8 cellular contexts compared by ENCODE assay signal in genomic region chr3:56801151-56801596, GRCh38. TPM values are rescaled to one million over a fixed set of nuclear protein-coding genes. Genes with fewer than 3 reads are reported as not detected.
DNase-seq lines count a peak whose midpoint lies in the region; ATAC-seq and TF ChIP-seq lines count a peak whose summit lies in the region.

No MANE protein-coding gene starts in this region.

- ATAC-seq in GM18498 (IDR thresholded peaks at IDR 0.05; ENCODE audit: unreplicated experiment) (peak; percentile 18), HG02981 (IDR thresholded peaks at IDR 0.05; ENCODE audit: unreplicated experiment) (no peak)
- peak; percentile 5 to 32 for ATAC-seq in activated naive CD4-positive, alpha-beta T cell treated with anti-CD3 and anti-CD28 coated beads, Interleukin-2, amount 50 U/mL, for 72 hours

- H3K27ac ChIP-seq in right atrium auricular region: peak overlapping the region; percentile 58 to 80

- no peaks in the 10 kb centered on the region for H3K9me3 Mint-ChIP-seq in activated naive CD4-positive, alpha-beta T cell treated with anti-CD3 and anti-CD28 coated beads, Interleukin-2, amount 50 U/mL, for 72 hours

- H3K4me3 ChIP-seq in right atrium auricular region (peak overlapping the region; percentile 79 to 86), skeletal muscle satellite cell (ENCODE audit: low read length) (peak overlapping the region; percentile 93)

- peak overlapping the region; percentile 58 to 95 for H3K27ac Mint-ChIP-seq in activated naive CD4-positive, alpha-beta T cell treated with anti-CD3 and anti-CD28 coated beads, Interleukin-2, amount 50 U/mL, for 72 hours

- H3K4me1 ChIP-seq in right atrium auricular region (peaks cover 0 to 50% of the 10 kb centered on the region in 2 donors), skeletal muscle satellite cell (ENCODE audit: control insufficient read depth, insufficient read depth, low read length) (peaks cover 12% of the 10 kb centered on the region)

- H3K36me3 Mint-ChIP-seq in activated naive CD4-positive, alpha-beta T cell treated with anti-CD3 and anti-CD28 coated beads, Interleukin-2, amount 50 U/mL, for 72 hours: peaks cover 12 to 19% of the 10 kb centered on the region in 2 donors

- H3K4me2 ChIP-seq in skeletal muscle satellite cell (ENCODE audit: low read length): peak overlapping the region; percentile 97

- no peak for TF ChIP-seq CTCF in right atrium auricular region (IDR thresholded peaks at IDR 0.05)
- no peak for TF ChIP-seq CTCF in GM10248 (IDR thresholded peaks at IDR 0.05; ENCODE audit: control extremely low read depth, extremely low read depth, low read depth, missing control alignments)

- H3K27me3 ChIP-seq in right atrium auricular region (no peaks in the 10 kb centered on the region), skeletal muscle satellite cell (ENCODE audit: control insufficient read depth, insufficient read depth, low read length) (no peaks in the 10 kb centered on the region)

- POLR2A ChIA-PET in GM10248 (lab: Yijun Ruan, JAX): interaction anchor here (0.6 to 1.2 kb wide), 3 partner anchors 47 to 197 kb away, joined by 3 to 5 read pairs (median 3); no protein-coding TSS in a partner anchor

- DNase-seq in HT-29 (ENCODE audit: low spot score) (peak; percentile 6), right atrium auricular region (ENCODE audit: low spot score) (no peak), GM10248 (ENCODE audit: extremely low spot score) (no peak), SHP77 treated with DMSO at 0.1 percent for 48 hours (lab: John Stamatoyannopoulos, UW) (no peak)
- DNase-seq in activated naive CD4-positive, alpha-beta T cell treated with anti-CD3 and anti-CD28 coated beads, Interleukin-2, amount 50 U/mL, for 72 hours (ENCODE audit: low spot score in 2 of 2): peak; percentile 41 to 60

- H3K9me3 ChIP-seq in right atrium auricular region (no peaks in the 10 kb centered on the region), skeletal muscle satellite cell (replicated peaks; ENCODE audit: low read length) (no peaks in the 10 kb centered on the region)

- peak overlapping the region; percentile 81 for H3K9ac ChIP-seq in skeletal muscle satellite cell (ENCODE audit: low read depth, low read length)

- CTCF ChIA-PET in GM10248 (lab: Yijun Ruan, JAX): interaction anchor here (0.6 to 13.5 kb wide), 36 partner anchors 15 to 422 kb away, joined by 3 to 293 read pairs (median 5); no protein-coding TSS in a partner anchor

- no peaks in the 10 kb centered on the region for H3K36me3 ChIP-seq in right atrium auricular region
- no peaks in the 10 kb centered on the region for H3K36me3 ChIP-seq in skeletal muscle satellite cell (ENCODE audit: insufficient read depth, low read length)

RNA-seq across cellular contexts. Expression of gene ARHGEF3, which starts 0.6 kb away (rescaled TPM):
- 10.9 and 13.7 TPM in 2 replicates for total RNA-seq in HT-29 (2014; rRNA removed; shearing (Covaris generic))
- total RNA-seq in activated naive CD4-positive, alpha-beta T cell treated with anti-CD3 and anti-CD28 coated beads, Interleukin-2, amount 50 U/mL, for 72 hours: 10 to 100 TPM; 35.7 to 54.0 TPM
- 10 to 100 TPM; 16.1 to 21.7 TPM for total RNA-seq in right atrium auricular region
- total RNA-seq in skeletal muscle satellite cell (2012; rRNA removed): 0.87 and 1.3 TPM in 2 replicates

Comparison
In these comparisons a context has a peak if more than half of its experiments do, and no peak if none do; other contexts are left out.
1. DNase-seq: peak in HT-29 (single experiment) and activated naive CD4-positive, alpha-beta T cell treated with anti-CD3 and anti-CD28 coated beads, Interleukin-2, amount 50 U/mL, for 72 hours (2 of 2); none in right atrium auricular region (single experiment), GM10248 (single experiment) and SHP77 treated with DMSO at 0.1 percent for 48 hours (single experiment).